Comparison of ENCODE assay signal across 21 cellular contexts in the genomic region with DNA sequence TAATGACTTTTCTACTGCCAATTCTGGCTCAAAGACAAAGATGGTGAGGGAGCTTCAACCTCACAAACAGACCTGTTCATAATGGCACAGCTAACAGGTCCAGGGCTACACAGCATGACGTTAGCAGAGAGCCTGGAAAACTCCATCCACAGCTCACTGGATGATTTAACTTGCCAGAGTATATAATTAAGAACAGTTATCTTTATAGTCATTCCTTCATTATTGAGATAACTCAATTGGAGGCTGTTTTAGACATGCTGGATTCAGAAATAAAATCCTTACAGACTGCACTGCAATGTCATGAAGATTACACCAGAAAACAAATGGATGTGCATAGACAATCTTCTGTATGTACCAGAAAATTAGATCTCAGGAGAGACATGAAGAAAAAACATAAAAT. TPM values are rescaled to one million over a fixed set of nuclear protein-coding genes. Genes with fewer than 3 reads are reported as not detected.
"Had no signal": no experiment of that assay in that cellular context is flagged by ENCODE, and none has a peak within 500 bp of the region (broad histone marks: within the 10 kb centered on the region; RNA-seq: fewer than 3 reads in every experiment).

No MANE protein-coding gene starts in this region.

- H3K4me1 Mint-ChIP-seq: naive thymus-derived CD8-positive, alpha-beta T cell; nephron progenitor cell; stimulated activated naive B cell treated with anti-CD40 and anti-IgM and Interleukin-4, amounts not matched to agents 10 μg/mL and 1 μg/mL and 100 μg/mL, for 72 hours had no signal

- H3K27ac ChIP-seq: dorsolateral prefrontal cortex, gastrocnemius medialis, lower lobe of right lung, neutrophil, pancreas, right lobe of liver, thoracic aorta, tibial nerve, upper lobe of right lung, uterus had no signal

- H3K27me3 ChIP-seq: gastrocnemius medialis, neutrophil, pancreas, right lobe of liver, tibial nerve, upper lobe of right lung, uterus had no signal

- H3K27me3 Mint-ChIP-seq: stimulated activated naive B cell treated with anti-CD40 and anti-IgM and Interleukin-4, amounts not matched to agents 10 μg/mL and 1 μg/mL and 100 μg/mL, for 72 hours; stimulated activated naive CD8-positive, alpha-beta T cell treated with anti-CD3 and anti-CD28 coated beads, Interleukin-15, Interleukin-2, amounts not matched to agents 100 ng/mL and 50 ng/mL, for 24 hours had no signal

- H3K4me1 ChIP-seq: gastrocnemius medialis, lower lobe of right lung, pancreas, right lobe of liver, tibial nerve, upper lobe of right lung, uterus had no signal

- H3K36me3 ChIP-seq: gastrocnemius medialis, lower lobe of right lung, neutrophil, pancreas, right lobe of liver, thoracic aorta, upper lobe of right lung, uterus had no signal

- H3K4me3 Mint-ChIP-seq: naive thymus-derived CD8-positive, alpha-beta T cell; nephron progenitor cell; stimulated activated naive B cell treated with anti-CD40 and anti-IgM and Interleukin-4, amounts not matched to agents 10 μg/mL and 1 μg/mL and 100 μg/mL, for 72 hours; stimulated activated naive CD8-positive, alpha-beta T cell treated with anti-CD3 and anti-CD28 coated beads, Interleukin-15, Interleukin-2, amounts not matched to agents 100 ng/mL and 50 ng/mL, for 24 hours had no signal

- H3K4me3 ChIP-seq: dorsolateral prefrontal cortex, gastrocnemius medialis, lower lobe of right lung, pancreas, right lobe of liver, thoracic aorta, tibial nerve, upper lobe of right lung, uterus had no signal

- DNase-seq: dorsolateral prefrontal cortex; effector CD4-positive, alpha-beta T cell; foreskin fibroblast; gastrocnemius medialis; head of caudate nucleus; left ventricle myocardium superior; lower lobe of right lung; naive thymus-derived CD8-positive, alpha-beta T cell; nephron progenitor cell; pancreas; right lobe of liver; small intestine; stimulated activated CD4-positive, alpha-beta T cell treated with anti-CD3 and anti-CD28 coated beads, Interleukin-15, amount 100 ng/mL, for 24 hours; stimulated activated CD4-positive, alpha-beta T cell treated with anti-CD3 and anti-CD28 coated beads, Interleukin-2, amount 100 ng/mL, for 48 hours; stimulated activated naive B cell treated with anti-CD40 and anti-IgM and Interleukin-4, amounts not matched to agents 10 μg/mL and 1 μg/mL and 100 μg/mL, for 72 hours; upper lobe of right lung; uterus had no signal

- H3K36me3 Mint-ChIP-seq: stimulated activated naive B cell treated with anti-CD40 and anti-IgM and Interleukin-4, amounts not matched to agents 10 μg/mL and 1 μg/mL and 100 μg/mL, for 72 hours had no signal

- H3K9me3 ChIP-seq: gastrocnemius medialis, lower lobe of right lung, neutrophil, pancreas, right lobe of liver, thoracic aorta, tibial nerve, upper lobe of right lung, uterus had no signal

- H3K9me3 Mint-ChIP-seq: nephron progenitor cell; stimulated activated naive B cell treated with anti-CD40 and anti-IgM and Interleukin-4, amounts not matched to agents 10 μg/mL and 1 μg/mL and 100 μg/mL, for 72 hours had no signal

- H3K27ac Mint-ChIP-seq: naive thymus-derived CD8-positive, alpha-beta T cell; nephron progenitor cell; stimulated activated naive B cell treated with anti-CD40 and anti-IgM and Interleukin-4, amounts not matched to agents 10 μg/mL and 1 μg/mL and 100 μg/mL, for 72 hours; stimulated activated naive CD8-positive, alpha-beta T cell treated with anti-CD3 and anti-CD28 coated beads, Interleukin-15, Interleukin-2, amounts not matched to agents 100 ng/mL and 50 ng/mL, for 24 hours had no signal

RNA-seq across cellular contexts. Expression of a gene that starts 55.1 kb away (rescaled TPM):
- total RNA-seq: left ventricle myocardium superior; naive thymus-derived CD8-positive, alpha-beta T cell had no signal
- polyA plus RNA-seq: naive thymus-derived CD8-positive, alpha-beta T cell had no signal
